ENCODE assay signal across 26 cellular contexts in genomic region chr14:27318769-27319280, GRCh38.
"Had no signal": no experiment of that assay in that cellular context is flagged by ENCODE, and none has a peak within 500 bp of the region (broad histone marks: within the 10 kb centered on the region; RNA-seq: fewer than 3 reads in every experiment).

No MANE protein-coding gene starts in this region.

- H3K4me1 Mint-ChIP-seq: immature natural killer cell; naive thymus-derived CD4-positive, alpha-beta T cell; neural crest cell; stimulated activated effector memory CD8-positive, alpha-beta T cell treated with anti-CD3 and anti-CD28 coated beads, Interleukin-12 subunit alpha, Interleukin-12 subunit beta, amount 100 ng/mL, for 72 hours had no signal

- H3K36me3 ChIP-seq: left lung, lower lobe of right lung, right atrium auricular region, spleen, suprapubic skin, thoracic aorta, tibial artery, upper lobe of right lung had no signal

- H3K4me3 Mint-ChIP-seq: immature natural killer cell; naive thymus-derived CD4-positive, alpha-beta T cell; natural killer cell treated with Interleukin-12 subunit alpha and Interleukin-12 subunit beta and Interleukin-15 and Interleukin-18, amount 100 ng/mL, for 72 hours; neural crest cell; stimulated activated effector memory CD8-positive, alpha-beta T cell treated with anti-CD3 and anti-CD28 coated beads, Interleukin-12 subunit alpha, Interleukin-12 subunit beta, amount 100 ng/mL, for 72 hours; stimulated activated naive CD8-positive, alpha-beta T cell treated with anti-CD3 and anti-CD28 coated beads, Interleukin-15, Interleukin-2, amounts not matched to agents 100 ng/mL and 50 ng/mL, for 24 hours had no signal

- DNase-seq: head of caudate nucleus; hypothalamus; immature natural killer cell; kidney; left lung; lower lobe of right lung; mammary epithelial cell; mesenchymal stem cell; naive thymus-derived CD4-positive, alpha-beta T cell; nucleus accumbens; spleen; stimulated activated CD4-positive, alpha-beta T cell treated with anti-CD3 and anti-CD28 coated beads, Interleukin-4, amount 100 ng/mL, for 24 hours; stimulated activated naive CD4-positive, alpha-beta T cell; tibial artery; trophoblast cell; upper lobe of right lung had no signal

- H3K27ac Mint-ChIP-seq: immature natural killer cell; naive thymus-derived CD4-positive, alpha-beta T cell; natural killer cell treated with Interleukin-12 subunit alpha and Interleukin-12 subunit beta and Interleukin-15 and Interleukin-18, amount 100 ng/mL, for 72 hours; stimulated activated effector memory CD8-positive, alpha-beta T cell treated with anti-CD3 and anti-CD28 coated beads, Interleukin-12 subunit alpha, Interleukin-12 subunit beta, amount 100 ng/mL, for 72 hours; stimulated activated naive CD8-positive, alpha-beta T cell treated with anti-CD3 and anti-CD28 coated beads, Interleukin-15, Interleukin-2, amounts not matched to agents 100 ng/mL and 50 ng/mL, for 24 hours had no signal

- H3K27ac ChIP-seq: left lung, lower lobe of right lung, parathyroid adenoma, right atrium auricular region, skin epidermis, spleen, suprapubic skin, thoracic aorta, tibial artery, upper lobe of right lung had no signal

- H3K9me3 Mint-ChIP-seq: neural crest cell; stimulated activated naive CD8-positive, alpha-beta T cell treated with anti-CD3 and anti-CD28 coated beads, Interleukin-15, Interleukin-2, amounts not matched to agents 100 ng/mL and 50 ng/mL, for 24 hours had no signal

- H3K36me3 Mint-ChIP-seq: naive thymus-derived CD4-positive, alpha-beta T cell; natural killer cell treated with Interleukin-12 subunit alpha and Interleukin-12 subunit beta and Interleukin-15 and Interleukin-18, amount 100 ng/mL, for 72 hours; stimulated activated effector memory CD8-positive, alpha-beta T cell treated with anti-CD3 and anti-CD28 coated beads, Interleukin-12 subunit alpha, Interleukin-12 subunit beta, amount 100 ng/mL, for 72 hours had no signal

- H3K27me3 ChIP-seq: left lung, right atrium auricular region, spleen, suprapubic skin, tibial artery, upper lobe of right lung had no signal

- H3K79me2 ChIP-seq: parathyroid adenoma had no signal

- H3K27me3 Mint-ChIP-seq: naive thymus-derived CD4-positive, alpha-beta T cell; natural killer cell treated with Interleukin-12 subunit alpha and Interleukin-12 subunit beta and Interleukin-15 and Interleukin-18, amount 100 ng/mL, for 72 hours; stimulated activated naive CD8-positive, alpha-beta T cell treated with anti-CD3 and anti-CD28 coated beads, Interleukin-15, Interleukin-2, amounts not matched to agents 100 ng/mL and 50 ng/mL, for 24 hours had no signal

- H3K9me3 ChIP-seq: left lung, lower lobe of right lung, right atrium auricular region, suprapubic skin, thoracic aorta, tibial artery, upper lobe of right lung had no signal

- ATAC-seq: left lung; lower lobe of right lung; naive thymus-derived CD4-positive, alpha-beta T cell; natural killer cell treated with Interleukin-12 subunit alpha and Interleukin-12 subunit beta and Interleukin-15 and Interleukin-18, amount 100 ng/mL, for 72 hours; sciatic nerve; stimulated activated effector memory CD8-positive, alpha-beta T cell treated with anti-CD3 and anti-CD28 coated beads, Interleukin-12 subunit alpha, Interleukin-12 subunit beta, amount 100 ng/mL, for 72 hours; upper lobe of right lung had no signal

- H2AFZ ChIP-seq: parathyroid adenoma had no signal

- H3K4me1 ChIP-seq: left lung, lower lobe of right lung, parathyroid adenoma, right atrium auricular region, spleen, suprapubic skin, tibial artery, upper lobe of right lung had no signal

- H3K4me3 ChIP-seq: left lung, lower lobe of right lung, right atrium auricular region, skin epidermis, spleen, suprapubic skin, thoracic aorta, tibial artery, upper lobe of right lung had no signal
